12 cellular contexts compared by ENCODE assay signal in the genomic region with DNA sequence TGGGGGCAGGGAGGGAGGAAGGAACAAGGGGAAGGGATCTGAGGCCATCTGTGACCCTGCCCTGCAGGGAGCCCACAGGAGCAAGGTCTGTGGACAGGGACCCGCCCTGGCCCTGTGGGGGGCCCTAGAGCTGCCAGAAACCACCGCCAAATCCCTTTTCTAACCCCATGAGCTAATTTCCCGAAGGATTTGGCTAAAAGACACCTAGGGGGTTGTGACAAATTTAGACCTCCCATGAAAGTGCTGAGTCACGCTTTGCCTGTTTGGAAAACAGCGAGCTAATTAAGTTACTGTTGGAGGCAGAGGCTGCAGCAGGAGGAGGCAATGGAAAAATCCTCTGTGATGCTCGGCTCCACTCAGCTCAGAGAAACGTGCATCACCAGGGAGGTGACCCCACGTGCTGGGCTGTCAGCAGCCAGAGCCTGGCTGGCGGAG. TPM values are rescaled to one million over a fixed set of nuclear protein-coding genes. Genes with fewer than 3 reads are reported as not detected.
DNase-seq lines count a peak whose midpoint lies in the region; TF ChIP-seq lines count a peak whose summit lies in the region.
"Had no signal": no experiment of that assay in that cellular context is flagged by ENCODE, and none has a peak within 500 bp of the region (broad histone marks: within the 10 kb centered on the region; RNA-seq: fewer than 3 reads in every experiment).

No MANE protein-coding gene starts in this region.

- DNase-seq in A673 (ENCODE audit: low spot score) (peak; percentile 91), inferior parietal cortex (ENCODE audit: extremely low spot score) (peak; percentile 74), DMS153 (lab: John Stamatoyannopoulos, UW) (no peak), NCI-H510A treated with DMSO at 0.1 percent for 48 hours (lab: John Stamatoyannopoulos, UW) (no peak), amniotic stem cell (lab: John Stamatoyannopoulos, UW) (no peak), kidney glomerular epithelial cell (lab: John Stamatoyannopoulos, UW) (no peak)
- DNase-seq: activated naive CD4-positive, alpha-beta T cell treated with anti-CD3 and anti-CD28 coated beads, Interleukin-2, amount 50 U/mL, for 16 hours; NCI-H2081; SHP77 treated with DMSO at 0.1 percent for 48 hours; testis had no signal

- intact Hi-C loops in A673 (cut with micrococcal nuclease; ENCODE audit: unreplicated experiment), result no loop called here

- POLR2A ChIA-PET in A673 (lab: Charles Lee; ENCODE audit: low non-redundant PET), result interaction anchor here (0.5 to 0.6 kb wide), 2 partner anchors 40 to 157 kb away, joined by 3 to 7 read pairs; no protein-coding TSS in a partner anchor

- TF ChIP-seq CTCF in A673 (conservative IDR thresholded peaks at IDR 0.05; ENCODE audit: low read depth, low read length), result no peak

- H3K27ac ChIP-seq in A673 (ENCODE audit: low read depth, low read length, poor library complexity, severe bottlenecking) (peak overlapping the region; percentile 78), HUES64 (ENCODE audit: low read depth, low read length) (peak overlapping the region; percentile 80), angular gyrus (ENCODE audit: low read depth, low read length) (peak overlapping the region; percentile 90)
- H3K27ac ChIP-seq: testis had no signal

- peaks cover 6% of the 10 kb centered on the region for H3K9me3 ChIP-seq in A673 (ENCODE audit: low read depth, low read length, poor library complexity, severe bottlenecking)
- peaks cover 17% of the 10 kb centered on the region for H3K9me3 ChIP-seq in HUES64 (ENCODE audit: insufficient read depth, low read depth, low read length)
- H3K9me3 ChIP-seq: testis had no signal

- H3K27me3 ChIP-seq in A673 (replicated peaks; ENCODE audit: insufficient read depth, low read depth, low read length, poor library complexity), result no peaks in the 10 kb centered on the region
- no peaks in the 10 kb centered on the region for H3K27me3 ChIP-seq in HUES64 (ENCODE audit: insufficient read depth, low read length)
- H3K27me3 ChIP-seq: testis had no signal

- no peak overlapping the region for H3K9ac ChIP-seq in HUES64 (ENCODE audit: low read depth, low read length)

- 23% methylated on average over 9 of the region's 9 CpGs for WGBS in HUES64

- H3K4me1 ChIP-seq in A673 (ENCODE audit: insufficient read depth, low read length, poor library complexity, severe bottlenecking) (peaks cover 27% of the 10 kb centered on the region), HUES64 (ENCODE audit: insufficient read depth, low read length) (peaks cover 7% of the 10 kb centered on the region; the same call in 1 of the 2 replicates)

- H3K36me3 ChIP-seq in A673 (ENCODE audit: insufficient read depth, low read length, poor library complexity, severe bottlenecking), result no peaks in the 10 kb centered on the region
- H3K36me3 ChIP-seq in HUES64 (ENCODE audit: insufficient read depth, low read length), result no peaks in the 10 kb centered on the region

- CTCF ChIA-PET in A673 (lab: Charles Lee), result no interaction called here

- no peak overlapping the region for H3K4me3 ChIP-seq in A673 (ENCODE audit: low read depth, low read length, poor library complexity, severe bottlenecking)
- no peak overlapping the region for H3K4me3 ChIP-seq in HUES64 (ENCODE audit: low read length)
- H3K4me3 ChIP-seq: testis had no signal

- no TSS peak for BruUV-seq in A673 (replicated peaks; lab: Mats Ljungman, UMichigan)

RNA-seq across cellular contexts. Expression of a gene that starts 49.9 kb away (rescaled TPM):
- 278 and 308 TPM in 2 replicates for total RNA-seq in A673 (2021)
- polyA plus RNA-seq in HUES64 (2013, experiment 1 of 2), result 35.5 TPM
- polyA plus RNA-seq in HUES64 (2013, experiment 2 of 2), result 33.1 TPM

Comparison
In these comparisons a context has a peak if more than half of its experiments do, and no peak if none do; other contexts are left out.
1. DNase-seq: peak in A673 (single experiment) and inferior parietal cortex (single experiment); none in DMS153 (single experiment), NCI-H510A treated with DMSO at 0.1 percent for 48 hours (single experiment), amniotic stem cell (single experiment) and kidney glomerular epithelial cell (single experiment).
2. Peak in every context shown above with its lines, with median percentiles within 50 percentile points of each other: H3K27ac ChIP-seq.